ENCODE assay signal across 8 cellular contexts in genomic region chr20:45311589-45312211, GRCh38. TPM values are rescaled to one million over a fixed set of nuclear protein-coding genes. Genes with fewer than 3 reads are reported as not detected.
A peak's percentile ranks its signal among the peaks of the same experiment; 100 is the strongest.
DNase-seq lines count a peak whose midpoint lies in the region; ATAC-seq and TF ChIP-seq lines count a peak whose summit lies in the region.

No MANE protein-coding gene starts in this region.

- intact Hi-C loops in vagina (cut with DNase I): no loop called here

- no peaks in the 10 kb centered on the region for H3K27me3 ChIP-seq in vagina

- POLR2A ChIA-PET in AG04449 (lab: Yijun Ruan, JAX): no interaction called here

- no peaks in the 10 kb centered on the region for H3K36me3 ChIP-seq in vagina

- no peaks in the 10 kb centered on the region for H3K9me3 ChIP-seq in vagina

- H3K27ac ChIP-seq in vagina: no peak overlapping the region

- H3K4me3 ChIP-seq in AG04449 (ENCODE audit: low read depth, low read length) (no peak overlapping the region), vagina (no peak overlapping the region)

- H3K27ac Mint-ChIP-seq in osteocyte (ENCODE audit: unreplicated experiment): no peak overlapping the region

- ATAC-seq in GM18868 (IDR thresholded peaks at IDR 0.05; ENCODE audit: unreplicated experiment) (peak; percentile 63), HG02798 (IDR thresholded peaks at IDR 0.05; ENCODE audit: poor library complexity, unreplicated experiment) (no peak)

- H3K4me1 Mint-ChIP-seq in osteocyte (ENCODE audit: unreplicated experiment): peaks cover 3% of the 10 kb centered on the region

- TF ChIP-seq CTCF in AG04449 (IDR thresholded peaks at IDR 0.05; ENCODE audit: insufficient read depth, low read length, missing control alignments) (peak; percentile 94), osteocyte (IDR thresholded peaks at IDR 0.05) (peak; percentile 93), vagina (IDR thresholded peaks at IDR 0.05) (peak; percentile 49 to 65 (median 55))

- H3K4me3 Mint-ChIP-seq in osteocyte (ENCODE audit: unreplicated experiment): no peak overlapping the region

- TF ChIP-seq POLR2A in vagina (IDR thresholded peaks at IDR 0.05): no peak

- no peaks in the 10 kb centered on the region for H3K9me3 Mint-ChIP-seq in osteocyte (ENCODE audit: unreplicated experiment)

- H3K36me3 Mint-ChIP-seq in osteocyte (ENCODE audit: unreplicated experiment): no peaks in the 10 kb centered on the region

- CTCF ChIA-PET in AG04449 (lab: Yijun Ruan, JAX): interaction anchor here (0.6 to 18.8 kb wide), 30 partner anchors 10 to 624 kb away, joined by 3 to 460 read pairs (median 4); partner anchors contain the start of gene DBNDD2

- H3K4me1 ChIP-seq in vagina: peaks cover 18% of the 10 kb centered on the region

- DNase-seq in AG04449 (ENCODE audit: low read depth, low spot score): no peak
- peak; percentile 41 to 69 for DNase-seq in NOMO-1 (lab: John Stamatoyannopoulos, UW; ENCODE audit: unreplicated experiment in 2 of 2)
- DNase-seq in activated T-cell treated with anti-CD3 and anti-CD28 coated beads for 4 hours: peak; percentile 46
- DNase-seq in fibroblast of gingiva (ENCODE audit: low read depth): peak; percentile 24
- no peak for DNase-seq in osteocyte (ENCODE audit: extremely low spot score, unreplicated experiment)
- DNase-seq in vagina (ENCODE audit: extremely low spot score in 2 of 2): no peak

- peaks cover 6% of the 10 kb centered on the region for H3K27me3 Mint-ChIP-seq in osteocyte (ENCODE audit: unreplicated experiment)

RNA-seq across cellular contexts. Expression of gene MATN4, which starts 3.6 kb away (rescaled TPM):
- total RNA-seq in osteocyte (not detected in 2 replicates), vagina (not detected)

RNA-seq across cellular contexts. Expression of gene RBPJL, which starts 5.1 kb away (rescaled TPM):
- total RNA-seq in osteocyte: not detected in 2 replicates
- not detected for total RNA-seq in vagina

RNA-seq across cellular contexts. Expression of gene SDC4, which starts 36.5 kb away (rescaled TPM):
- total RNA-seq in osteocyte: 31.5 and 32.3 TPM in 2 replicates
- 62.6 TPM for total RNA-seq in vagina

RNA-seq across cellular contexts. Expression of gene SYS1, which starts 51.3 kb away (rescaled TPM):
- total RNA-seq in osteocyte (23.7 and 23.8 TPM in 2 replicates), vagina (44.9 TPM)

RNA-seq across cellular contexts. Expression of gene SLPI, which starts 57.3 kb away (rescaled TPM):
- total RNA-seq in osteocyte: not detected in 2 replicates
- total RNA-seq in vagina: 431 TPM

Comparison
In these comparisons a context has a peak if more than half of its experiments do, and no peak if none do; other contexts are left out.
1. DNase-seq: peak in NOMO-1 (2 of 2), activated T-cell treated with anti-CD3 and anti-CD28 coated beads for 4 hours (single experiment) and fibroblast of gingiva (single experiment); none in AG04449 (single experiment), osteocyte (single experiment) and vagina (0 of 2).
2. Peak in every context shown above with its lines, with median percentiles within 50 percentile points of each other: CTCF ChIP-seq.